In genomic region chr16:24800586-24800985, GRCh38 we compare ENCODE assay signal across 11 cellular contexts. TPM values are rescaled to one million over a fixed set of nuclear protein-coding genes. Genes with fewer than 3 reads are reported as not detected.
DNase-seq lines count a peak whose midpoint lies in the region; ATAC-seq and TF ChIP-seq lines count a peak whose summit lies in the region.
"Had no signal": no experiment of that assay in that cellular context is flagged by ENCODE, and none has a peak within 500 bp of the region (broad histone marks: within the 10 kb centered on the region; RNA-seq: fewer than 3 reads in every experiment).

No MANE protein-coding gene starts in this region.

- no peak overlapping the region for H3K4me3 Mint-ChIP-seq in activated naive CD8-positive, alpha-beta T cell treated with anti-CD3 and anti-CD28 coated beads for 36 hours
- H3K4me3 Mint-ChIP-seq: B cell had no signal

- H3K27me3 ChIP-seq in Panc1 (ENCODE audit: control insufficient read depth, insufficient read depth, low read length) (no peaks in the 10 kb centered on the region), trophoblast cell (ENCODE audit: insufficient read depth, low read length) (no peaks in the 10 kb centered on the region)

- H3K79me1 ChIP-seq in trophoblast cell (ENCODE audit: low read length): no peaks in the 10 kb centered on the region

- H3K9ac ChIP-seq in trophoblast cell (ENCODE audit: low read length): no peak overlapping the region

- no peak overlapping the region for H2BK12ac ChIP-seq in trophoblast cell (ENCODE audit: low read length)

- BruUV-seq in Panc1 (replicated peaks; lab: Mats Ljungman, UMichigan): no TSS peak

- H3K23ac ChIP-seq in trophoblast cell (ENCODE audit: low read length): no peak overlapping the region

- ATAC-seq in Panc1: peak; percentile 84
- ATAC-seq in GM21825 (IDR thresholded peaks at IDR 0.05; ENCODE audit: unreplicated experiment): no peak

- H3K27ac Mint-ChIP-seq in activated naive CD8-positive, alpha-beta T cell treated with anti-CD3 and anti-CD28 coated beads for 36 hours: no peak overlapping the region
- H3K27ac Mint-ChIP-seq: B cell had no signal

- H3K36me3 ChIP-seq in Panc1 (ENCODE audit: control insufficient read depth, insufficient read depth, low read length): peaks cover 65% of the 10 kb centered on the region
- peaks cover 19 to 56% of the 10 kb centered on the region in 2 experiments for H3K36me3 ChIP-seq in trophoblast cell (ENCODE audit: control insufficient read depth in 1 of 2, insufficient read depth in 2 of 2, low read length in 2 of 2)

- H3K9me3 ChIP-seq in Panc1 (ENCODE audit: control insufficient read depth, insufficient read depth, low read depth, low read length) (no peaks in the 10 kb centered on the region), trophoblast cell (ENCODE audit: insufficient read depth, low read depth, low read length) (no peaks in the 10 kb centered on the region)

- H3K4me1 ChIP-seq in Panc1 (ENCODE audit: control insufficient read depth, insufficient read depth, low read length) (no peaks in the 10 kb centered on the region), trophoblast cell (ENCODE audit: control insufficient read depth in 1 of 2, insufficient read depth in 2 of 2, low read length in 2 of 2) (peaks cover 0 to 3% of the 10 kb centered on the region in 2 experiments)

- no peaks in the 10 kb centered on the region for H3K4me1 Mint-ChIP-seq in activated naive CD8-positive, alpha-beta T cell treated with anti-CD3 and anti-CD28 coated beads for 36 hours
- H3K4me1 Mint-ChIP-seq: B cell had no signal

- H3K18ac ChIP-seq in trophoblast cell (ENCODE audit: low read length): no peak overlapping the region

- H3K4me3 ChIP-seq in Panc1 (ENCODE audit: low read depth in 2 of 2, low read length in 2 of 2): no peak overlapping the region
- H3K4me3 ChIP-seq in trophoblast cell (ENCODE audit: low read depth, low read length): no peak overlapping the region
- H3K4me3 ChIP-seq: skin epidermis had no signal

- H3K27me3 Mint-ChIP-seq in activated naive CD8-positive, alpha-beta T cell treated with anti-CD3 and anti-CD28 coated beads for 36 hours: no peaks in the 10 kb centered on the region
- H3K27me3 Mint-ChIP-seq: B cell had no signal

- H3K9me3 Mint-ChIP-seq in activated naive CD8-positive, alpha-beta T cell treated with anti-CD3 and anti-CD28 coated beads for 36 hours: no peaks in the 10 kb centered on the region

- in situ Hi-C loops in Panc1 (cut with HindIII; ENCODE audit: low pct_unique_long_range_greater_than_20kb, low sequenced_read_pairs): loop anchor here (25.0 kb wide), 1 partner anchor 112 kb away; no protein-coding TSS in a partner anchor

- H2BK5ac ChIP-seq in trophoblast cell (ENCODE audit: low read depth, low read length, poor library complexity): no peak overlapping the region

- H3K4ac ChIP-seq in trophoblast cell (ENCODE audit: low read depth, low read length): no peak overlapping the region

- H3K14ac ChIP-seq in trophoblast cell (ENCODE audit: low read length): no peak overlapping the region

- intact Hi-C loops in Panc1 (cut with micrococcal nuclease; ENCODE audit: unreplicated experiment): no loop called here

- H4K8ac ChIP-seq in trophoblast cell (ENCODE audit: low read depth, low read length): no peak overlapping the region

- peak; percentile 23 for DNase-seq in SIG-M5 treated with dmso at 0.1 percent for 504 hours (lab: John Stamatoyannopoulos, UW; ENCODE audit: unreplicated experiment)
- DNase-seq in SIG-M5 (lab: John Stamatoyannopoulos, UW): no peak
- DNase-seq in Panc1 (ENCODE audit: low read depth, low spot score): peak; percentile 12
- DNase-seq in epithelial cell of prostate (ENCODE audit: low read depth, low spot score): peak; percentile 10
- DNase-seq in trophoblast cell: peak; percentile 8 to 62
- DNase-seq in cerebellum (ENCODE audit: low spot score): no peak
- DNase-seq in activated naive CD8-positive, alpha-beta T cell treated with anti-CD3 and anti-CD28 coated beads for 36 hours: no peak
- DNase-seq: activated effector memory CD4-positive, alpha-beta T cell treated with anti-CD3 and anti-CD28 coated beads, Interleukin-2, amount 50 U/mL, for 16 hours had no signal

- no peak overlapping the region for H4K91ac ChIP-seq in trophoblast cell (ENCODE audit: low read depth, low read length)

- H3K36me3 Mint-ChIP-seq in activated naive CD8-positive, alpha-beta T cell treated with anti-CD3 and anti-CD28 coated beads for 36 hours: peaks cover 37% of the 10 kb centered on the region

- H3K27ac ChIP-seq in Panc1 (ENCODE audit: low read length) (no peak overlapping the region), epithelial cell of prostate (peak overlapping the region; percentile 20), trophoblast cell (ENCODE audit: low read depth, low read length) (no peak overlapping the region)
- H3K27ac ChIP-seq: skin epidermis had no signal

- peak; percentile 82 for TF ChIP-seq CTCF in Panc1 (IDR thresholded peaks at IDR 0.05)

- no peak overlapping the region for H4K12ac ChIP-seq in trophoblast cell (ENCODE audit: low read depth, low read length)

- H3K4me2 ChIP-seq in trophoblast cell (ENCODE audit: low read length): no peak overlapping the region

- POLR2A ChIA-PET in Panc1 (lab: Charles Lee): interaction anchor here (0.7 kb wide), 1 partner anchor 375 kb away, joined by 3 read pairs; no protein-coding TSS in a partner anchor

- CTCF ChIA-PET in Panc1 (lab: Charles Lee): interaction anchor here (0.7 to 1.2 kb wide), 2 partner anchors 21 to 220 kb away, joined by 3 to 4 read pairs; no protein-coding TSS in a partner anchor

- WGBS in trophoblast cell (ENCODE audit: extremely low coverage, insufficient coverage, insufficient read length): no CpG with 5 or more reads among the region's 4 CpGs

- H2AFZ ChIP-seq in trophoblast cell (ENCODE audit: insufficient read depth, low read length, poor library complexity): no peak overlapping the region

- no peaks in the 10 kb centered on the region for H3K79me2 ChIP-seq in trophoblast cell (ENCODE audit: control insufficient read depth, insufficient read depth, low read length, poor library complexity)

- no peak overlapping the region for H2AK5ac ChIP-seq in trophoblast cell (ENCODE audit: low read length)

- no peak overlapping the region for H2BK120ac ChIP-seq in trophoblast cell (ENCODE audit: insufficient read depth, low read length, poor library complexity)

RNA-seq across cellular contexts. Expression of gene SLC5A11, which starts 45.2 kb away (rescaled TPM):
- total RNA-seq in Panc1 (2021; ENCODE audit: unreplicated experiment): 0.13 TPM
- polyA plus RNA-seq in Panc1 (2012; ENCODE audit: insufficient read length): 0.11 TPM
- polyA plus RNA-seq in trophoblast cell (2013): 0.25 and 0.28 TPM in 2 replicates
- total RNA-seq in cerebellum: not detected
- under 1 TPM in 1 of 2 experiments, not detected in 1; 0.10 TPM for total RNA-seq in activated naive CD8-positive, alpha-beta T cell treated with anti-CD3 and anti-CD28 coated beads for 36 hours

Comparison
In these comparisons a context has a peak if more than half of its experiments do, and no peak if none do; other contexts are left out.
1. DNase-seq: peak in SIG-M5 treated with dmso at 0.1 percent for 504 hours (single experiment), Panc1 (single experiment), epithelial cell of prostate (single experiment) and trophoblast cell (2 of 2); none in SIG-M5 (single experiment), cerebellum (single experiment) and activated naive CD8-positive, alpha-beta T cell treated with anti-CD3 and anti-CD28 coated beads for 36 hours (single experiment).